In the genomic region with DNA sequence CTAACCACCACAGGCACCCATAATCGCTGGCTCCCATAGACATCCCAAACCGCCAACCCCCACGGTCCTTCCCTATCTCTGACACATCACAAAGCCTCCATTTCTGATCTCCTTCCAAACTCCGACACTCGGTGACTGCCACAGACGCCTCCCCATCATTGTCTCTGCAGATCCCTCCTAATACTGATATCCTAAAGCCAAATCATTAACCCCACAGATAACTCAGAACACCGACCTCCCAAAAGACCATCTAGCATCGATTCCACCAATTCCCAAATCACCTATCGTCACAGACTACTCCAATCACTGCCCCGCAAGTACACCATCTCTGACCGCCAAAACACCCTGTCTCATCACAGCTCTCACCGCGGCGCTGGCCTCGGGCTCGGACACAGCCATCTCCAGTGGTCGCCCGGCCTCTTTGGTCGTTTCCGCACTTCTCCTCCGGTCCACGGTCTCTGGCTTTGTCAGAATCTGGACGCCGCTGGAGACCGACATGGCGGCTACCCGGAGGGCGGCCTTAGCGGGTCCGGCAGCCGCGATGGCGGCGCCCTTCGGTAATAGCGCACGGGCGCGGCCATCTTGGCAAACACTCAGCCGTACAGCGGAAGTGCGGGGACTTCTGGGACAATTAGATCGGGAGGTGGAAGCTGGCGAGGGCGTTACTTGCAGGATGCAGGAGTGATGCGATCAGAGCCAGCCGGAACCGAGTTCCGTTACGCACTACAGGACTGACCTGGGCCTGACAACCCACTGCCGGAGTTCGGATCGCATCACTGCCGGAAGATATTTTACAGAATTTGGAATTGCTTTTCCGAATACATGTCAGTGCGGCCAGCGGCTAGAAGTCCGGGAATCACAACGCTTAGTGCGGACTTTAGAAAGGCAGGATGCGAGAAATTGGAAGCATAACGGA, we compare ENCODE assay signal across 8 cellular contexts. TPM values are rescaled to one million over a fixed set of nuclear protein-coding genes. Genes with fewer than 3 reads are reported as not detected.
DNase-seq lines count a peak whose midpoint lies in the region; ATAC-seq lines count a peak whose summit lies in the region.

A gene (minus strand): TSS at position 534 of the 916 bp plus-strand sequence. CDS start 36 bp downstream, at position 498.

- H3K4me3 ChIP-seq in SJSA1, result peak within 1 kb of the TSS; percentile 55

- ATAC-seq in GM21390 (IDR thresholded peaks at IDR 0.05; ENCODE audit: unreplicated experiment), result peak; percentile 98
- ATAC-seq in activated naive CD8-positive, alpha-beta T cell treated with anti-CD3 and anti-CD28 coated beads, Interleukin-2, amount 10 ng/mL, durations not matched to agents 7 days and 5 days (ENCODE audit: low read depth), result peak; percentile 97

- peaks cover 5% of the 10 kb centered on the region; the same call in 1 of the 2 replicates for H3K4me1 ChIP-seq in SJSA1 (replicated peaks)

- H3K36me3 Mint-ChIP-seq in activated naive CD8-positive, alpha-beta T cell treated with anti-CD3 and anti-CD28 coated beads, Interleukin-2, amount 10 ng/mL, durations not matched to agents 7 days and 5 days, result no peaks in the 10 kb centered on the region

- H3K4me3 Mint-ChIP-seq in activated naive CD8-positive, alpha-beta T cell treated with anti-CD3 and anti-CD28 coated beads, Interleukin-2, amount 10 ng/mL, durations not matched to agents 7 days and 5 days, result no peak within 1 kb of the TSS

- no peak within 1 kb of the TSS for H3K27ac ChIP-seq in SJSA1

- H3K9me3 ChIP-seq in SJSA1 (replicated peaks), result peaks cover 15% of the 10 kb centered on the region

- H3K27me3 ChIP-seq in SJSA1 (replicated peaks), result no peaks in the 10 kb centered on the region

- no peak within 1 kb of the TSS for H3K27ac Mint-ChIP-seq in activated naive CD8-positive, alpha-beta T cell treated with anti-CD3 and anti-CD28 coated beads, Interleukin-2, amount 10 ng/mL, durations not matched to agents 7 days and 5 days

- intact Hi-C loops in head of caudate nucleus (cut with DNase I), result loop anchor here (10.0 kb wide), 1 partner anchor 348 kb away; a partner anchor contains a TSS

- DNase-seq in C1 segment of cervical spinal cord (lab: John Stamatoyannopoulos, UW), result peak; percentile 53 to 94 (median 90)
- DNase-seq in HuH-7.5 (ENCODE audit: low spot score), result peak; percentile 92
- DNase-seq in SJSA1 (ENCODE audit: low read depth in 1 of 2, low spot score in 2 of 2), result peak; percentile 76 to 81
- DNase-seq in activated naive CD8-positive, alpha-beta T cell treated with anti-CD3 and anti-CD28 coated beads, Interleukin-2, amount 10 ng/mL, durations not matched to agents 7 days and 5 days, result peak; percentile 80
- DNase-seq in head of caudate nucleus, result peak; percentile 91 to 99 (median 96)
- peak; percentile 89 for DNase-seq in occipital lobe (lab: John Stamatoyannopoulos, UW)
- DNase-seq in superior temporal gyrus (ENCODE audit: extremely low spot score), result peak; percentile 98

- POLR2A ChIA-PET in activated naive CD8-positive, alpha-beta T cell treated with anti-CD3 and anti-CD28 coated beads, Interleukin-2, amount 10 ng/mL, durations not matched to agents 7 days and 5 days (lab: Charles Lee), result no interaction called here

- H3K36me3 ChIP-seq in SJSA1, result no peaks in the 10 kb centered on the region

- peaks cover 3% of the 10 kb centered on the region for H3K27me3 Mint-ChIP-seq in activated naive CD8-positive, alpha-beta T cell treated with anti-CD3 and anti-CD28 coated beads, Interleukin-2, amount 10 ng/mL, durations not matched to agents 7 days and 5 days

- peaks cover 9% of the 10 kb centered on the region for H3K9me3 Mint-ChIP-seq in activated naive CD8-positive, alpha-beta T cell treated with anti-CD3 and anti-CD28 coated beads, Interleukin-2, amount 10 ng/mL, durations not matched to agents 7 days and 5 days

- no peaks in the 10 kb centered on the region for H3K4me1 Mint-ChIP-seq in activated naive CD8-positive, alpha-beta T cell treated with anti-CD3 and anti-CD28 coated beads, Interleukin-2, amount 10 ng/mL, durations not matched to agents 7 days and 5 days

RNA-seq across cellular contexts. Expression of the gene that starts here (rescaled TPM):
- total RNA-seq in SJSA1 (2014; rRNA removed; shearing (Covaris generic)), result 0.31 and 1.00 TPM in 2 replicates
- 1 to 10 TPM; 1.8 to 2.6 TPM for total RNA-seq in activated naive CD8-positive, alpha-beta T cell treated with anti-CD3 and anti-CD28 coated beads, Interleukin-2, amount 10 ng/mL, durations not matched to agents 7 days and 5 days
- total RNA-seq in occipital lobe, result 27.8 TPM

Comparison
In these comparisons a context has a peak if more than half of its experiments do, and no peak if none do; other contexts are left out.
1. Peak in DNase-seq and H3K4me3 ChIP-seq in SJSA1; RNA of the gene not detected or under 1 TPM.